ENCODE assay signal across 24 cellular contexts in the genomic region with DNA sequence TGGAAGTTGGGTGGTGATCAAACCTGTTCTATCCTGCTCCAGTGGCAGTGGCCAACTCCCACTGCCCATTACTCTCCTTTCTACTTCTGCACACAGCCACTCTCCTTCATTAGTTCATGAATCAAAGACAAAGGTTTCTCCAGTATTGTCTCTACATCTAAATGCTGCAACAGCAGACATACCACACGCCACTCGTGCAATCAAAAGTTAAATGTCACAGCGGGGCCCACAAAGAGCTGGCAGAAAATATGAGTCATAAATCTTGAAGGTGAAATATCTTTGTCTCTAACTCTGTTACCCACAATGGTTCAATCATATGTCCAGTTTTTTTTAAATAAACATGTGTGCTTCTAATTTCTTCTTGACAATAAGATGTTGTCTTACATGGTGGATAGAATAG. TPM values are rescaled to one million over a fixed set of nuclear protein-coding genes. Genes with fewer than 3 reads are reported as not detected.
"Had no signal": no experiment of that assay in that cellular context is flagged by ENCODE, and none has a peak within 500 bp of the region (broad histone marks: within the 10 kb centered on the region; RNA-seq: fewer than 3 reads in every experiment).

No MANE protein-coding gene starts in this region.

- H3K4me3 ChIP-seq: tibial artery had no signal

- H3K9me3 ChIP-seq: tibial artery had no signal

- H3K36me3 ChIP-seq: brain microvascular endothelial cell, tibial artery had no signal

- H3K4me1 ChIP-seq: tibial artery had no signal

- H3K27ac Mint-ChIP-seq: activated naive CD8-positive, alpha-beta T cell; activated T-helper 1 cell treated with anti-CD3 and anti-CD28 coated beads, Interleukin-12 subunit alpha, Interleukin-12 subunit beta, Interleukin-2, Interleukin-4 antibody, amounts not matched to agents 30 ng/mL and 10 ng/mL and 1 ng/mL, durations not matched to agents 14 hours and 24 hours and 36 hours had no signal

- H3K36me3 Mint-ChIP-seq: activated naive CD8-positive, alpha-beta T cell had no signal

- DNase-seq: activated CD4-positive, alpha-beta T cell treated with anti-CD3 and anti-CD28 coated beads, Interleukin-2, amount 50 U/mL, for 4 hours; activated CD4-positive, CD25-positive, alpha-beta regulatory T cell treated with anti-CD3 and anti-CD28 coated beads, Interleukin-2, amount 50 U/mL, for 72 hours; activated T-cell treated with anti-CD3 and anti-CD28 coated beads for 4 hours; brain microvascular endothelial cell; cortex of kidney; erythroblast; foreskin melanocyte; hypothalamus; mammary epithelial cell; occipital lobe; stimulated activated CD4-positive, alpha-beta T cell treated with anti-CD3 and anti-CD28 coated beads, Interleukin-12 subunit alpha, Interleukin-12 subunit beta, amount 100 ng/mL, for 4 hours; stimulated activated CD4-positive, alpha-beta T cell treated with anti-CD3 and anti-CD28 coated beads, Interleukin-1b, Interleukin-23, amount 100 ng/mL, for 48 hours; stimulated activated CD8-positive, alpha-beta memory T cell treated with anti-CD3 and anti-CD28 coated beads, Interleukin-4, amount 100 ng/mL, for 48 hours; stimulated activated naive CD4-positive, alpha-beta T cell; substantia nigra; T-helper 2 cell; tibial artery had no signal

- ATAC-seq: left lobe of liver had no signal

- H3K4me3 Mint-ChIP-seq: activated naive CD8-positive, alpha-beta T cell; activated T-helper 1 cell treated with anti-CD3 and anti-CD28 coated beads, Interleukin-12 subunit alpha, Interleukin-12 subunit beta, Interleukin-2, Interleukin-4 antibody, amounts not matched to agents 30 ng/mL and 10 ng/mL and 1 ng/mL, durations not matched to agents 14 hours and 24 hours and 36 hours had no signal

- H3K9me3 Mint-ChIP-seq: activated T-helper 1 cell treated with anti-CD3 and anti-CD28 coated beads, Interleukin-12 subunit alpha, Interleukin-12 subunit beta, Interleukin-2, Interleukin-4 antibody, amounts not matched to agents 30 ng/mL and 10 ng/mL and 1 ng/mL, durations not matched to agents 14 hours and 24 hours and 36 hours had no signal

- H3K27ac ChIP-seq: brain microvascular endothelial cell, tibial artery, VCaP had no signal

- H3K27me3 ChIP-seq: brain microvascular endothelial cell, tibial artery had no signal

RNA-seq across cellular contexts. Expression of gene APCS, which starts 13.3 kb away (rescaled TPM):
- total RNA-seq: activated T-helper 1 cell treated with anti-CD3 and anti-CD28 coated beads, Interleukin-12 subunit alpha, Interleukin-12 subunit beta, Interleukin-2, Interleukin-4 antibody, amounts not matched to agents 30 ng/mL and 10 ng/mL and 1 ng/mL, durations not matched to agents 14 hours and 24 hours and 36 hours; mammary epithelial cell; mononuclear cell; occipital lobe; posterior vena cava; urinary bladder had no signal
